1 cellular context compared by ENCODE assay signal in the genomic region with DNA sequence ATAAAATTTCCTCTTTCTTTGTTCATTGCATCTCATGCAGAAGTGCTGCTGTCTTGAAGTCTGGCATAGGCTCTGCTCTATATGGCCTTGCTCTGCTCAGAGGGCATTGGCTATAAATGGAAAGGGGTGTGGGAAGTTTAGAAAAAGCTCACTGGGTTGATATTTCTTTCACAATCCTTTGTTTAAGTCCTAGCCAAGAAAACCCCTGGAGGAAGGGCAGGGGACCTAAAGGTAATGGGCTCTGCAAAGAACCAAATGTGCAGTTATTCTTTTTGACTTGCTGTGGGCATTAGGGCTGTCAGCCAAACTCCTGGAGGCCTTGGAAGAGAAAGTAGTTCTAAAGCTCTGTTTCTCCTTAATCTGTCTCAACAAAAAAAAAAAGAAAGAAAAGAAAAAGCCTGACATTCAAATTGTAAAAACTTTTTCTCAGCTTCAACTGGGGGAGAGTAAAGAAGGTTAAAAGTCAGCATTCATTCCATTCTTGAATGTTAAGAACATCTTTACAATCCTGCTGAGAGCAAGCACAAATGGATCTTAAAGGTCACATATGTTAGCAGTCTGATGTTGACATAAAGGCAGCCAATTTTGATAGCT.
TF ChIP-seq lines count a peak whose summit lies in the region.

No MANE protein-coding gene starts in this region.

TF ChIP-seq in GM23338, 12 proteins besides CTCF, POLR2A, EP300 and RAD21 (continued from another document):
- TF ChIP-seq ZNF462 (CRISPR knock-in tag; IDR thresholded peaks at IDR 0.05): no peak
- TF ChIP-seq CREB1 (CRISPR knock-in tag; IDR thresholded peaks at IDR 0.05; ENCODE audit: low read depth): no peak
